8 cellular contexts compared by ENCODE assay signal in genomic region chr4:39528056-39528465, GRCh38. TPM values are rescaled to one million over a fixed set of nuclear protein-coding genes. Genes with fewer than 3 reads are reported as not detected.
DNase-seq lines count a peak whose midpoint lies in the region; ATAC-seq and TF ChIP-seq lines count a peak whose summit lies in the region.

No MANE protein-coding gene starts in this region.

- H3K79me2 ChIP-seq in fibroblast of lung (ENCODE audit: control insufficient read depth, insufficient read depth, low read length): peaks cover 42% of the 10 kb centered on the region

- H3K27ac ChIP-seq in fibroblast of lung (ENCODE audit: insufficient read depth, low read length): peak overlapping the region; percentile 99

- peak overlapping the region; percentile 96 for H3K4me2 ChIP-seq in fibroblast of lung (ENCODE audit: extremely low read depth, insufficient read depth, low read length)

- H3K4me1 ChIP-seq in fibroblast of lung (ENCODE audit: control insufficient read depth, extremely low read depth, insufficient read depth, low read length) (peaks cover 6% of the 10 kb centered on the region), neuron (ENCODE audit: insufficient read depth, low read length) (peaks cover 9% of the 10 kb centered on the region)

- no peak for TF ChIP-seq CTCF in fibroblast of lung (conservative IDR thresholded peaks at IDR 0.05 in 1 of 2, IDR thresholded peaks at IDR 0.05 in 1 of 2; ENCODE audit: low read depth in 1 of 2, low read length in 2 of 2)

- no peak for ATAC-seq in HG03469 (IDR thresholded peaks at IDR 0.05; ENCODE audit: unreplicated experiment)

- no peaks in the 10 kb centered on the region for H3K27me3 Mint-ChIP-seq in T-helper 2 cell treated with Interferon-gamma antibody and Interleukin-4, amounts not matched to agents 5 μg/mL and 100 μg/mL, for 36 hours (ENCODE audit: low read depth)

- peak overlapping the region; percentile 73 for H3K27ac Mint-ChIP-seq in T-helper 2 cell treated with Interferon-gamma antibody and Interleukin-4, amounts not matched to agents 5 μg/mL and 100 μg/mL, for 36 hours

- H3K9ac ChIP-seq in fibroblast of lung (ENCODE audit: insufficient read depth, low read length): peak overlapping the region; percentile 96

- no peaks in the 10 kb centered on the region for H3K36me3 ChIP-seq in fibroblast of lung (ENCODE audit: control insufficient read depth, insufficient read depth, low read length)
- H3K36me3 ChIP-seq in neuron (ENCODE audit: insufficient read depth, low read length): peaks cover 12% of the 10 kb centered on the region

- peaks cover 29% of the 10 kb centered on the region for H3K9me3 Mint-ChIP-seq in T-helper 2 cell treated with Interferon-gamma antibody and Interleukin-4, amounts not matched to agents 5 μg/mL and 100 μg/mL, for 36 hours

- DNase-seq in NCI-H82 (lab: John Stamatoyannopoulos, UW) (peak; percentile 69), NCI-H82 treated with DMSO at 0.1 percent for 48 hours (lab: John Stamatoyannopoulos, UW; ENCODE audit: unreplicated experiment) (no peak), fibroblast of lung (ENCODE audit: low read depth in 2 of 2) (peak; percentile 84 to 85), SKM-1 treated with dmso at 0.1 percent for 144 hours (lab: John Stamatoyannopoulos, UW; ENCODE audit: unreplicated experiment) (no peak), SHP77 treated with DMSO at 0.1 percent for 48 hours (lab: John Stamatoyannopoulos, UW) (no peak)
- DNase-seq in T-helper 2 cell treated with Interferon-gamma antibody and Interleukin-4, amounts not matched to agents 5 μg/mL and 100 μg/mL, for 36 hours (ENCODE audit: low spot score): no peak

- H2AFZ ChIP-seq in fibroblast of lung (ENCODE audit: low read length) (peak overlapping the region; percentile 71), neuron (ENCODE audit: low read depth, low read length) (peak overlapping the region; percentile 58)

- peaks cover 14% of the 10 kb centered on the region for H3K4me1 Mint-ChIP-seq in T-helper 2 cell treated with Interferon-gamma antibody and Interleukin-4, amounts not matched to agents 5 μg/mL and 100 μg/mL, for 36 hours (ENCODE audit: low read depth)

- H3K27me3 ChIP-seq in fibroblast of lung (ENCODE audit: control insufficient read depth, insufficient read depth, low read length) (no peaks in the 10 kb centered on the region), neuron (ENCODE audit: insufficient read depth, low read length) (no peaks in the 10 kb centered on the region)

- H3K9me3 ChIP-seq in fibroblast of lung (ENCODE audit: control insufficient read depth, insufficient read depth, low read depth, low read length) (no peaks in the 10 kb centered on the region), neuron (ENCODE audit: low read length) (peaks cover 9% of the 10 kb centered on the region)

- H3K4me3 Mint-ChIP-seq in T-helper 2 cell treated with Interferon-gamma antibody and Interleukin-4, amounts not matched to agents 5 μg/mL and 100 μg/mL, for 36 hours: peak overlapping the region; percentile 97

- peaks cover 30% of the 10 kb centered on the region for H3K36me3 Mint-ChIP-seq in T-helper 2 cell treated with Interferon-gamma antibody and Interleukin-4, amounts not matched to agents 5 μg/mL and 100 μg/mL, for 36 hours (ENCODE audit: low read depth)

- no peaks in the 10 kb centered on the region for H4K20me1 ChIP-seq in fibroblast of lung (ENCODE audit: control insufficient read depth, extremely low read depth, insufficient read depth, low read length)

- H3K4me3 ChIP-seq in fibroblast of lung (replicated peaks in 1 of 4; ENCODE audit: control extremely low read depth in 1 of 4, insufficient read depth in 1 of 4, low read depth in 3 of 4, low read length in 4 of 4) (peak overlapping the region; percentile 71 to 98 (median 95)), neuron (ENCODE audit: low read length) (peak overlapping the region; percentile 73)

RNA-seq across cellular contexts. Expression of gene UGDH, which starts 0.8 kb away (rescaled TPM):
- total RNA-seq in fibroblast of lung: 85.9 and 93.7 TPM in 2 replicates
- 154 and 182 TPM in 2 replicates for polyA plus RNA-seq in fibroblast of lung
- 99.3 and 136 TPM in 2 replicates for polyA plus RNA-seq in fibroblast of lung (2012)
- 17.0 and 27.3 TPM in 2 replicates for polyA minus RNA-seq in fibroblast of lung (ENCODE audit: low replicate concordance)

Comparison
In these comparisons a context has a peak if more than half of its experiments do, and no peak if none do; other contexts are left out.
1. DNase-seq: peak in NCI-H82 (single experiment) and fibroblast of lung (2 of 2); none in NCI-H82 treated with DMSO at 0.1 percent for 48 hours (single experiment), T-helper 2 cell treated with Interferon-gamma antibody and Interleukin-4, amounts not matched to agents 5 μg/mL and 100 μg/mL, for 36 hours (single experiment), SKM-1 treated with dmso at 0.1 percent for 144 hours (single experiment) and SHP77 treated with DMSO at 0.1 percent for 48 hours (single experiment).